Comparison of ENCODE assay signal across 23 cellular contexts in genomic region chr18:45201029-45201428, GRCh38.
"Had no signal": no experiment of that assay in that cellular context is flagged by ENCODE, and none has a peak within 500 bp of the region (broad histone marks: within the 10 kb centered on the region; RNA-seq: fewer than 3 reads in every experiment).

No MANE protein-coding gene starts in this region.

- H3K27ac Mint-ChIP-seq: IgD-negative memory B cell had no signal

- ATAC-seq: K562, Right ventricle myocardium inferior, SK-N-SH treated with all-trans-retinoic acid at 6 μM for 48 hours had no signal

- H3K27me3 Mint-ChIP-seq: IgD-negative memory B cell had no signal

- DNase-seq: Kasumi-1, MM.1S, NCI-H1092 treated with DMSO at 0.1 percent for 48 hours, NCI-H1436, NCI-H187, NCI-H2029, NCI-H2081 treated with DMSO at 0.1 percent for 48 hours, NCI-H2171, NCI-H226, NCI-H446, NCI-H510A, NCI-H524 treated with DMSO at 0.1 percent for 48 hours, NCI-H69, NCI-H774, PC-9, Peyer's patch, SHP77 treated with DMSO at 0.1 percent for 48 hours, SJCRH30 had no signal

- H3K4me3 Mint-ChIP-seq: IgD-negative memory B cell had no signal

- FAIRE-seq: HTR-8/SVneo, K562 had no signal
